In the genomic region with DNA sequence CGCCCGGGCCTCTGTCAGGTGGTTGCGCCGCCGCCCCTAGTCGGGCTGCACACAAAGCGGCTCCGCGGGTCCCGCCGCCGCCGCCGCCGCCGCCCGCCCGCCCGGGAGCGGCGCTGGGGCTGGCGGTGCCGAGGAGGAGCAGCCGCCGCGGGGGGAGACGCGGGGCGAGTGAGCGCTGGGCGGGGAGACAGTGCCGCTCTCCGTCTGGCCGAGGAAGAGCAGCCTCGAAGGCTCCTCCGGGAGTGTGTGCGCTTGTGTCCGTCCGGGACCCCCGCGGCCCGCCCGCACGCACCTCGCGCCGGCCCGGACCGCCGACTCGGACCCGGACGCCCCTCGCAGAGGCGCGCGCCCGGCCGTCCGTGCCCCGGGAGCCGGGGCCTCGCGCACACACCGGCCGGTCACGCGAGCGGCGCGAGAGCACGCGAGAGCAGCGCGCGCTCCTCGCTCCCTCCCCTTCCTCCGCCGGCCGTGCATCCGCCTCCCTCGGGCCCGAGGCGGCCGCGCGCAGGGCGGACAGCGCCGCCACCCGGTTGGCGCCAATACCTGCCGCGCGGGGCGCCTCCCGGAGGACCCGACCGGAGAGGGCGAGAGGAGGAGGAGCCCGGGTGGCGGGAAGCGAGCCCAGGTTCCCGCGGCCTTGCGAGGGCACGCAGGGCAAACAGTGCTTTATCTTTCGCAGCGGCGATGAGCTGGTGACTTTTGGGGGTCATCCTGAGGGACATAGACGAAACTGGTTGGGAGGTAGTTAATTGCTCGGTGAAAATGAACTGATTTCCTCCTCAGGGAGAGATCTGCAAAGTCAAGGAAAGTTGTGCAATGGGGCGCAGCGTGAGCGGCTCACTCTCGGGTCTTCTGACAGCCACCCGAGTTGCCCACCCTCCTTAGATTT, we compare ENCODE assay signal across 1 cellular context.
A peak's percentile ranks its signal among the peaks of the same experiment; 100 is the strongest.
TF ChIP-seq lines count a peak whose summit lies in the region.

Gene PDS5A, minus strand, starts transcription at position 423 of the 889 bp plus-strand sequence. CDS start 1,334 bp downstream, outside the sequence.

TF ChIP-seq in HepG2, 621 proteins besides CTCF, POLR2A, EP300 and RAD21 (continued from another document and continues in another):
- TF ChIP-seq SYNCRIP (IDR thresholded peaks at IDR 0.05; ENCODE audit: insufficient read depth, low read depth, low read length) (no peak), CSRNP1 (CRISPR knock-in tag; IDR thresholded peaks at IDR 0.05) (peak; percentile 94), MIER3 (CRISPR knock-in tag; IDR thresholded peaks at IDR 0.05; ENCODE audit: borderline replicate concordance) (0 out of 2 replicates have a peak, but pooled peaks have one; percentile 51), SOX5 (CRISPR knock-in tag; IDR thresholded peaks at IDR 0.05; ENCODE audit: borderline replicate concordance) (no peak), NFIB (CRISPR knock-in tag; IDR thresholded peaks at IDR 0.05; ENCODE audit: borderline replicate concordance) (no peak), ZFP36L1 (CRISPR knock-in tag; IDR thresholded peaks at IDR 0.05) (peak; percentile 77), CBX1 (IDR thresholded peaks at IDR 0.05; ENCODE audit: low read depth) (peak; percentile 32), AGO2 (optimal IDR thresholded peaks at IDR 0.05; ENCODE audit: low read depth, low read length) (peak; percentile 1), TEAD3 (CRISPR knock-in tag; optimal IDR thresholded peaks at IDR 0.05; ENCODE audit: borderline replicate concordance) (peak; percentile 75), SNAPC2 (CRISPR knock-in tag; IDR thresholded peaks at IDR 0.05) (no peak; the same call in 1 of the 2 replicates), ZNF317 (CRISPR knock-in tag; IDR thresholded peaks at IDR 0.05) (0 out of 2 replicates have a peak, but pooled peaks have one; percentile 50), ZNF557 (CRISPR knock-in tag; IDR thresholded peaks at IDR 0.05) (peak; percentile 67; the same call in 1 of the 2 replicates), NCOA1 (CRISPR knock-in tag; IDR thresholded peaks at IDR 0.05) (peak; percentile 78; the same call in 1 of the 2 replicates), ZNF484 (CRISPR knock-in tag; IDR thresholded peaks at IDR 0.05; ENCODE audit: borderline replicate concordance, low read depth) (no peak), ZNF710 (CRISPR knock-in tag; IDR thresholded peaks at IDR 0.05; ENCODE audit: borderline replicate concordance) (peak; percentile 28; the same call in 1 of the 2 replicates), ZNF761 (CRISPR knock-in tag; conservative IDR thresholded peaks at IDR 0.05) (peak; percentile 87; the same call in 1 of the 2 replicates), MTA1 (CRISPR knock-in tag; IDR thresholded peaks at IDR 0.05; ENCODE audit: borderline replicate concordance) (peak; percentile 90), MYC (CRISPR knock-in tag; IDR thresholded peaks at IDR 0.05; ENCODE audit: borderline replicate concordance) (peak; percentile 87), MTF1 (CRISPR knock-in tag; IDR thresholded peaks at IDR 0.05) (peak; percentile 43; the same call in 1 of the 2 replicates), ZNF563 (CRISPR knock-in tag; IDR thresholded peaks at IDR 0.05) (peak; percentile 96; the same call in 1 of the 2 replicates), ZNF75D (CRISPR knock-in tag; IDR thresholded peaks at IDR 0.05; ENCODE audit: borderline replicate concordance) (no peak), KLF9 (CRISPR knock-in tag; IDR thresholded peaks at IDR 0.05; ENCODE audit: low read depth) (0 out of 2 replicates have a peak, but pooled peaks have one; percentile 38), STAT5B (CRISPR knock-in tag; IDR thresholded peaks at IDR 0.05) (peak; percentile 88), ZNF773 (CRISPR knock-in tag; IDR thresholded peaks at IDR 0.05; ENCODE audit: borderline replicate concordance) (no peak), ZSCAN22 (CRISPR knock-in tag; IDR thresholded peaks at IDR 0.05) (peak; percentile 58; the same call in 1 of the 2 replicates), KMT2B (CRISPR knock-in tag; IDR thresholded peaks at IDR 0.05) (peak; percentile 84), ZNF10 (CRISPR knock-in tag; IDR thresholded peaks at IDR 0.05; ENCODE audit: borderline replicate concordance, low read depth) (no peak), RBAK (CRISPR knock-in tag; IDR thresholded peaks at IDR 0.05) (no peak), ZNF746 (CRISPR knock-in tag; IDR thresholded peaks at IDR 0.05) (0 out of 2 replicates have a peak, but pooled peaks have one; percentile 54), ZSCAN29 (CRISPR knock-in tag; conservative IDR thresholded peaks at IDR 0.05) (peak; percentile 81; the same call in 1 of the 2 replicates)
- TF ChIP-seq, protein P1, sequence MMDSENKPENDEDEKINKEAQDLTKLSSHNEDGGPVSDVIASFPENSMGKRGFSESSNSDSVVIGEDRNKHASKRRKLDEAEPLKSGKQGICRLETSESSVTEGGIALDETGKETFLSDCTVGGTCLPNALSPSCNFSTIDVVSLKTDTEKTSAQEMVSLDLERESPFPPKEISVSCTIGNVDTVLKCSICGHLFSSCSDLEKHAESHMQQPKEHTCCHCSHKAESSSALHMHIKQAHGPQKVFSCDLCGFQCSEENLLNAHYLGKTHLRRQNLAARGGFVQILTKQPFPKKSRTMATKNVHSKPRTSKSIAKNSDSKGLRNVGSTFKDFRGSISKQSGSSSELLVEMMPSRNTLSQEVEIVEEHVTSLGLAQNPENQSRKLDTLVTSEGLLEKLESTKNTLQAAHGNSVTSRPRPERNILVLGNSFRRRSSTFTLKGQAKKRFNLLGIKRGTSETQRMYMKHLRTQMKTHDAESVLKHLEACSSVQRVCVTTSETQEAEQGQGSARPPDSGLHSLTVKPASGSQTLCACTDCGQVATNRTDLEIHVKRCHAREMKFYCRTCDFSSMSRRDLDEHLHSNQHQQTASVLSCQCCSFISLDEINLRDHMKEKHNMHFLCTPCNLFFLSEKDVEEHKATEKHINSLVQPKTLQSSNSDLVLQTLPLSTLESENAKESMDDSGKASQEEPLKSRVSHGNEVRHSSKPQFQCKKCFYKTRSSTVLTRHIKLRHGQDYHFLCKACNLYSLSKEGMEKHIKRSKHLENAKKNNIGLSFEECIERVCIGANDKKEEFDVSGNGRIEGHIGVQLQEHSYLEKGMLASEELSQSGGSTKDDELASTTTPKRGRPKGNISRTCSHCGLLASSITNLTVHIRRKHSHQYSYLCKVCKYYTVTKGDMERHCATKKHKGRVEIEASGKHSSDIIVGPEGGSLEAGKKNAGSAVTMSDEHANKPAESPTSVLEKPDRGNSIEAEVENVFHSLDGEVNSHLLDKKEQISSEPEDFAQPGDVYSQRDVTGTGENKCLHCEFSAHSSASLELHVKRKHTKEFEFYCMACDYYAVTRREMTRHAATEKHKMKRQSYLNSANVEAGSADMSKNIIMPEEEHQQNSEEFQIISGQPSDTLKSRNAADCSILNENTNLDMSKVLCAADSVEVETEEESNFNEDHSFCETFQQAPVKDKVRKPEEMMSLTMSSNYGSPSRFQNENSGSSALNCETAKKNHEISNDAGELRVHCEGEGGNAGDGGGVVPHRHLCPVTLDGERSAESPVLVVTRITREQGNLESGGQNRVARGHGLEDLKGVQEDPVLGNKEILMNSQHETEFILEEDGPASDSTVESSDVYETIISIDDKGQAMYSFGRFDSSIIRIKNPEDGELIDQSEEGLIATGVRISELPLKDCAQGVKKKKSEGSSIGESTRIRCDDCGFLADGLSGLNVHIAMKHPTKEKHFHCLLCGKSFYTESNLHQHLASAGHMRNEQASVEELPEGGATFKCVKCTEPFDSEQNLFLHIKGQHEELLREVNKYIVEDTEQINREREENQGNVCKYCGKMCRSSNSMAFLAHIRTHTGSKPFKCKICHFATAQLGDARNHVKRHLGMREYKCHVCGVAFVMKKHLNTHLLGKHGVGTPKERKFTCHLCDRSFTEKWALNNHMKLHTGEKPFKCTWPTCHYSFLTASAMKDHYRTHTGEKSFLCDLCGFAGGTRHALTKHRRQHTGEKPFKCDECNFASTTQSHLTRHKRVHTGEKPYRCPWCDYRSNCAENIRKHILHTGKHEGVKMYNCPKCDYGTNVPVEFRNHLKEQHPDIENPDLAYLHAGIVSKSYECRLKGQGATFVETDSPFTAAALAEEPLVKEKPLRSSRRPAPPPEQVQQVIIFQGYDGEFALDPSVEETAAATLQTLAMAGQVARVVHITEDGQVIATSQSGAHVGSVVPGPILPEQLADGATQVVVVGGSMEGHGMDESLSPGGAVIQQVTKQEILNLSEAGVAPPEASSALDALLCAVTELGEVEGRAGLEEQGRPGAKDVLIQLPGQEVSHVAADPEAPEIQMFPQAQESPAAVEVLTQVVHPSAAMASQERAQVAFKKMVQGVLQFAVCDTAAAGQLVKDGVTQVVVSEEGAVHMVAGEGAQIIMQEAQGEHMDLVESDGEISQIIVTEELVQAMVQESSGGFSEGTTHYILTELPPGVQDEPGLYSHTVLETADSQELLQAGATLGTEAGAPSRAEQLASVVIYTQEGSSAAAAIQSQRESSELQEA (CRISPR knock-in tag; IDR thresholded peaks at IDR 0.05; ENCODE audit: not compliant biosample characterization), result peak; percentile 61
- TF ChIP-seq, protein P2, sequence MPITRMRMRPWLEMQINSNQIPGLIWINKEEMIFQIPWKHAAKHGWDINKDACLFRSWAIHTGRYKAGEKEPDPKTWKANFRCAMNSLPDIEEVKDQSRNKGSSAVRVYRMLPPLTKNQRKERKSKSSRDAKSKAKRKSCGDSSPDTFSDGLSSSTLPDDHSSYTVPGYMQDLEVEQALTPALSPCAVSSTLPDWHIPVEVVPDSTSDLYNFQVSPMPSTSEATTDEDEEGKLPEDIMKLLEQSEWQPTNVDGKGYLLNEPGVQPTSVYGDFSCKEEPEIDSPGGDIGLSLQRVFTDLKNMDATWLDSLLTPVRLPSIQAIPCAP (CRISPR knock-in tag; IDR thresholded peaks at IDR 0.05; ENCODE audit: low read depth), result no peak
- TF ChIP-seq, protein P3, sequence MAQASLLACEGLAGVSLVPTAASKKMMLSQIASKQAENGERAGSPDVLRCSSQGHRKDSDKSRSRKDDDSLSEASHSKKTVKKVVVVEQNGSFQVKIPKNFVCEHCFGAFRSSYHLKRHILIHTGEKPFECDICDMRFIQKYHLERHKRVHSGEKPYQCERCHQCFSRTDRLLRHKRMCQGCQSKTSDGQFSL (CRISPR knock-in tag; IDR thresholded peaks at IDR 0.05), result no peak; the same call in 1 of the 2 replicates
- TF ChIP-seq, protein P4, sequence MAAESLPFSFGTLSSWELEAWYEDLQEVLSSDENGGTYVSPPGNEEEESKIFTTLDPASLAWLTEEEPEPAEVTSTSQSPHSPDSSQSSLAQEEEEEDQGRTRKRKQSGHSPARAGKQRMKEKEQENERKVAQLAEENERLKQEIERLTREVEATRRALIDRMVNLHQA (CRISPR knock-in tag; IDR thresholded peaks at IDR 0.05), result no peak
- TF ChIP-seq, protein P5, sequence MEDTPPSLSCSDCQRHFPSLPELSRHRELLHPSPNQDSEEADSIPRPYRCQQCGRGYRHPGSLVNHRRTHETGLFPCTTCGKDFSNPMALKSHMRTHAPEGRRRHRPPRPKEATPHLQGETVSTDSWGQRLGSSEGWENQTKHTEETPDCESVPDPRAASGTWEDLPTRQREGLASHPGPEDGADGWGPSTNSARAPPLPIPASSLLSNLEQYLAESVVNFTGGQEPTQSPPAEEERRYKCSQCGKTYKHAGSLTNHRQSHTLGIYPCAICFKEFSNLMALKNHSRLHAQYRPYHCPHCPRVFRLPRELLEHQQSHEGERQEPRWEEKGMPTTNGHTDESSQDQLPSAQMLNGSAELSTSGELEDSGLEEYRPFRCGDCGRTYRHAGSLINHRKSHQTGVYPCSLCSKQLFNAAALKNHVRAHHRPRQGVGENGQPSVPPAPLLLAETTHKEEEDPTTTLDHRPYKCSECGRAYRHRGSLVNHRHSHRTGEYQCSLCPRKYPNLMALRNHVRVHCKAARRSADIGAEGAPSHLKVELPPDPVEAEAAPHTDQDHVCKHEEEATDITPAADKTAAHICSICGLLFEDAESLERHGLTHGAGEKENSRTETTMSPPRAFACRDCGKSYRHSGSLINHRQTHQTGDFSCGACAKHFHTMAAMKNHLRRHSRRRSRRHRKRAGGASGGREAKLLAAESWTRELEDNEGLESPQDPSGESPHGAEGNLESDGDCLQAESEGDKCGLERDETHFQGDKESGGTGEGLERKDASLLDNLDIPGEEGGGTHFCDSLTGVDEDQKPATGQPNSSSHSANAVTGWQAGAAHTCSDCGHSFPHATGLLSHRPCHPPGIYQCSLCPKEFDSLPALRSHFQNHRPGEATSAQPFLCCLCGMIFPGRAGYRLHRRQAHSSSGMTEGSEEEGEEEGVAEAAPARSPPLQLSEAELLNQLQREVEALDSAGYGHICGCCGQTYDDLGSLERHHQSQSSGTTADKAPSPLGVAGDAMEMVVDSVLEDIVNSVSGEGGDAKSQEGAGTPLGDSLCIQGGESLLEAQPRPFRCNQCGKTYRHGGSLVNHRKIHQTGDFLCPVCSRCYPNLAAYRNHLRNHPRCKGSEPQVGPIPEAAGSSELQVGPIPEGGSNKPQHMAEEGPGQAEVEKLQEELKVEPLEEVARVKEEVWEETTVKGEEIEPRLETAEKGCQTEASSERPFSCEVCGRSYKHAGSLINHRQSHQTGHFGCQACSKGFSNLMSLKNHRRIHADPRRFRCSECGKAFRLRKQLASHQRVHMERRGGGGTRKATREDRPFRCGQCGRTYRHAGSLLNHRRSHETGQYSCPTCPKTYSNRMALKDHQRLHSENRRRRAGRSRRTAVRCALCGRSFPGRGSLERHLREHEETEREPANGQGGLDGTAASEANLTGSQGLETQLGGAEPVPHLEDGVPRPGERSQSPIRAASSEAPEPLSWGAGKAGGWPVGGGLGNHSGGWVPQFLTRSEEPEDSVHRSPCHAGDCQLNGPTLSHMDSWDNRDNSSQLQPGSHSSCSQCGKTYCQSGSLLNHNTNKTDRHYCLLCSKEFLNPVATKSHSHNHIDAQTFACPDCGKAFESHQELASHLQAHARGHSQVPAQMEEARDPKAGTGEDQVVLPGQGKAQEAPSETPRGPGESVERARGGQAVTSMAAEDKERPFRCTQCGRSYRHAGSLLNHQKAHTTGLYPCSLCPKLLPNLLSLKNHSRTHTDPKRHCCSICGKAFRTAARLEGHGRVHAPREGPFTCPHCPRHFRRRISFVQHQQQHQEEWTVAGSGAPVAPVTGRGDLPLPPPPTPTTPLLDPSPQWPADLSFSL (CRISPR knock-in tag; IDR thresholded peaks at IDR 0.05), result no peak; the same call in 1 of the 2 replicates
